ENCODE assay signal across 8 cellular contexts in genomic region chr20:1005452-1006027, GRCh38. TPM values are rescaled to one million over a fixed set of nuclear protein-coding genes. Genes with fewer than 3 reads are reported as not detected.
DNase-seq lines count a peak whose midpoint lies in the region; ATAC-seq lines count a peak whose summit lies in the region.

No MANE protein-coding gene starts in this region.

- peak; percentile 46 for DNase-seq in DMS53 treated with DMSO at 0.1 percent for 48 hours (lab: John Stamatoyannopoulos, UW; ENCODE audit: unreplicated experiment)
- DNase-seq in GM23248: peak; percentile 34
- DNase-seq in NCI-H2196 (lab: John Stamatoyannopoulos, UW; ENCODE audit: unreplicated experiment): peak; percentile 27
- peak; percentile 34 to 42 for DNase-seq in activated T-cell treated with anti-CD3 and anti-CD28 coated beads, Interleukin-2, amount 50 U/mL, for 48 hours
- peak; percentile 29 to 45 for DNase-seq in lung microvascular endothelial cell (ENCODE audit: low read depth in 2 of 2)
- no peak for DNase-seq in activated gamma-delta T cell treated with Interleukin-2 at 50 U/mL for 16 hours
- DNase-seq in NK-92 treated with Interleukin-12 subunit alpha and Interleukin-12 subunit beta, amount 100 ng/mL, for 24 hours (lab: John Stamatoyannopoulos, UW): no peak

- 49 to 51% methylated on average over 4 to 5 of the region's 5 CpGs for WGBS in GM23248 (ENCODE audit: low coverage in 1 of 2, low lambda C conversion rate in 2 of 2, missing lambda C conversion rate in 2 of 2), 2 experiments

- no peak overlapping the region for H3K4me2 ChIP-seq in GM23248 (ENCODE audit: unreplicated experiment)

- no peaks in the 10 kb centered on the region for H3K36me3 ChIP-seq in GM23248 (ENCODE audit: low read depth)

- in situ Hi-C loops in GM23248 (cut with MboI): no loop called here

- 0 out of 2 replicates have a peak, but pooled peaks cover 7% of the 10 kb centered on the region for H3K27me3 ChIP-seq in GM23248 (replicated peaks; ENCODE audit: insufficient read depth)

- H3K79me2 ChIP-seq in GM23248 (ENCODE audit: insufficient read depth): no peaks in the 10 kb centered on the region

- H3F3A ChIP-seq in GM23248 (ENCODE audit: insufficient read depth): no peaks in the 10 kb centered on the region

- ATAC-seq in GM21528 (IDR thresholded peaks at IDR 0.05; ENCODE audit: low FRiP score, unreplicated experiment): no peak

- H2AFZ ChIP-seq in GM23248: no peak overlapping the region

- H3K9me2 ChIP-seq in GM23248 (ENCODE audit: insufficient read depth): no peaks in the 10 kb centered on the region

- H3K4me3 ChIP-seq in GM23248: no peak overlapping the region

- H4K20me1 ChIP-seq in GM23248 (ENCODE audit: insufficient read depth): no peaks in the 10 kb centered on the region

- no peak overlapping the region for H3K27ac ChIP-seq in GM23248

- H3K9ac ChIP-seq in GM23248: no peak overlapping the region

- no peaks in the 10 kb centered on the region for H3K9me3 ChIP-seq in GM23248 (ENCODE audit: low read depth)

- no peaks in the 10 kb centered on the region for H3K4me1 ChIP-seq in GM23248 (ENCODE audit: insufficient read depth)

RNA-seq across cellular contexts. Expression of gene RSPO4, which starts 3.4 kb away (rescaled TPM):
- not detected in 2 replicates for total RNA-seq in GM23248 (2014; rRNA removed; shearing (Covaris generic))
- 1.7 and 1.9 TPM in 2 replicates for polyA plus RNA-seq in GM23248 (2016; fragmentation: Nextera tagmentation; extraction: Ambion mirVana)
- total RNA-seq in lung microvascular endothelial cell: not detected in 2 replicates

Comparison
In these comparisons a context has a peak if more than half of its experiments do, and no peak if none do; other contexts are left out.
1. DNase-seq: peak in DMS53 treated with DMSO at 0.1 percent for 48 hours (single experiment), GM23248 (single experiment), NCI-H2196 (single experiment), activated T-cell treated with anti-CD3 and anti-CD28 coated beads, Interleukin-2, amount 50 U/mL, for 48 hours (2 of 2) and lung microvascular endothelial cell (2 of 2); none in activated gamma-delta T cell treated with Interleukin-2 at 50 U/mL for 16 hours (single experiment) and NK-92 treated with Interleukin-12 subunit alpha and Interleukin-12 subunit beta, amount 100 ng/mL, for 24 hours (single experiment).